ENCODE assay signal across 12 cellular contexts in the genomic region with DNA sequence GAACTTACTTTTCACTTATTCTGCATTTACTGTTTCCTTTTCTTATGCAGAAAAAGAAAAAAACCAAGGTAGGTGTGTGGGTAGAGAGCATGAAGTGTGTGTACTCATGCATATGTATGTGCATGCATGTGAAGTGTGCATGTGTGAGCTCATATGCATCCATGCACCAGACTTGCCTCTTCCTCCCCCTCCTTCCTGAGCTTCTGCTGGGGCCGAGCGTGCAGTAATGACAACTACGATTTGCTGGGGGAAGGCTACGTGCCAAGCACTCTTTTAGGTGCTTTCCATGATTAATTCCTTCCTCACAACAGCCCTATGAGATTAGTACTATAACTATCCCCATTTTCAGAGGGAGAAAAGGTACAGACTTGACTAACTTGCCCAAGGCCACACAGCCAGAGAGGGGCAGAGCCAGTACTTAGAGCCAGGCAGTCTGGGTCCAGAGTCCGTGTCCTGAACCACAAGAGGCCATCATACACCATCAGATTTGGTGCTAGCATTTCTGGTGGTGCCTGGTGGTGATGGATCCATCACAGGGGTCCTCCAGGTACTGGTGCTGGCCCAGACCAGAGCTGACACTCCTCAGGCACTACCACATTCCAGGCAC.
"Had no signal": no experiment of that assay in that cellular context is flagged by ENCODE, and none has a peak within 500 bp of the region (broad histone marks: within the 10 kb centered on the region; RNA-seq: fewer than 3 reads in every experiment).

No MANE protein-coding gene starts in this region.

- H3K27me3 Mint-ChIP-seq: activated naive CD8-positive, alpha-beta T cell treated with anti-CD3 and anti-CD28 coated beads for 36 hours had no signal

- DNase-seq: activated gamma-delta T cell treated with Interleukin-2 at 50 U/mL for 16 hours; activated naive CD8-positive, alpha-beta T cell treated with anti-CD3 and anti-CD28 coated beads for 36 hours; activated T-cell treated with anti-CD3 and anti-CD28 coated beads, Interleukin-2, amount 50 U/mL, for 48 hours; effector CD4-positive, alpha-beta T cell; glutamatergic neuron; mesenchymal stem cell; stimulated activated CD4-positive, alpha-beta T cell treated with anti-CD3 and anti-CD28 coated beads, Interleukin-15, amount 100 ng/mL, for 24 hours; T-helper 2 cell; transverse colon had no signal

- H3K36me3 ChIP-seq: transverse colon had no signal

- H3K27ac ChIP-seq: transverse colon had no signal

- H3K4me3 Mint-ChIP-seq: activated naive CD8-positive, alpha-beta T cell treated with anti-CD3 and anti-CD28 coated beads for 36 hours; neural crest cell had no signal

- FAIRE-seq: colon, endothelial cell of umbilical vein had no signal

- H3K4me3 ChIP-seq: transverse colon had no signal

- H3K9me3 Mint-ChIP-seq: activated naive CD8-positive, alpha-beta T cell treated with anti-CD3 and anti-CD28 coated beads for 36 hours; neural crest cell had no signal

- H3K27me3 ChIP-seq: transverse colon had no signal

- H3K9me3 ChIP-seq: transverse colon had no signal

- H3K4me1 ChIP-seq: transverse colon had no signal

- H3K27ac Mint-ChIP-seq: activated naive CD8-positive, alpha-beta T cell treated with anti-CD3 and anti-CD28 coated beads for 36 hours had no signal
